Comparison of ENCODE assay signal across 8 cellular contexts in genomic region chr17:76382803-76383644, GRCh38.
A peak's percentile ranks its signal among the peaks of the same experiment; 100 is the strongest.
DNase-seq lines count a peak whose midpoint lies in the region; ATAC-seq lines count a peak whose summit lies in the region.

No MANE protein-coding gene starts in this region.

- peak overlapping the region; percentile 87 for H3K27ac Mint-ChIP-seq in T-helper 2 cell treated with Interferon-gamma antibody and Interleukin-4, amounts not matched to agents 5 μg/mL and 100 μg/mL, for 36 hours

- DNase-seq in COLO668 (lab: John Stamatoyannopoulos, UW; ENCODE audit: unreplicated experiment) (peak; percentile 24), T47D (ENCODE audit: low read depth in 1 of 2, low spot score in 1 of 2) (peak; percentile 66 to 93), kidney glomerular epithelial cell (lab: John Stamatoyannopoulos, UW) (peak; percentile 61), NAMALWA (ENCODE audit: low spot score) (no peak)
- peak; percentile 76 for DNase-seq in T-helper 2 cell treated with Interferon-gamma antibody and Interleukin-4, amounts not matched to agents 5 μg/mL and 100 μg/mL, for 36 hours (ENCODE audit: low spot score)
- peak; percentile 68 for DNase-seq in stimulated activated CD4-positive, alpha-beta T cell treated with anti-CD3 and anti-CD28 coated beads, Interleukin-4, amount 100 ng/mL, for 1 hour

- H3K4me1 Mint-ChIP-seq in T-helper 2 cell treated with Interferon-gamma antibody and Interleukin-4, amounts not matched to agents 5 μg/mL and 100 μg/mL, for 36 hours (ENCODE audit: low read depth), result peaks cover 12% of the 10 kb centered on the region

- no peaks in the 10 kb centered on the region for H3K27me3 Mint-ChIP-seq in T-helper 2 cell treated with Interferon-gamma antibody and Interleukin-4, amounts not matched to agents 5 μg/mL and 100 μg/mL, for 36 hours (ENCODE audit: low read depth)

- in situ Hi-C loops in T47D (cut with HindIII; ENCODE audit: low pct_unique_long_range_greater_than_20kb, low sequenced_read_pairs), result no loop called here

- H3K9me3 Mint-ChIP-seq in T-helper 2 cell treated with Interferon-gamma antibody and Interleukin-4, amounts not matched to agents 5 μg/mL and 100 μg/mL, for 36 hours, result no peaks in the 10 kb centered on the region

- ATAC-seq in HG02885 (IDR thresholded peaks at IDR 0.05; ENCODE audit: poor library complexity, unreplicated experiment) (peak; percentile 29), HG03095 (IDR thresholded peaks at IDR 0.05; ENCODE audit: unreplicated experiment) (no peak)

- H3K36me3 Mint-ChIP-seq in T-helper 2 cell treated with Interferon-gamma antibody and Interleukin-4, amounts not matched to agents 5 μg/mL and 100 μg/mL, for 36 hours (ENCODE audit: low read depth), result no peaks in the 10 kb centered on the region

- H3K4me3 Mint-ChIP-seq in T-helper 2 cell treated with Interferon-gamma antibody and Interleukin-4, amounts not matched to agents 5 μg/mL and 100 μg/mL, for 36 hours, result peak overlapping the region; percentile 92
